In genomic region chr16:4802659-4803287, GRCh38 we compare ENCODE assay signal across 1 cellular context.
TF ChIP-seq lines count a peak whose summit lies in the region.

No MANE protein-coding gene starts in this region.

TF ChIP-seq in neural cell, 6 proteins besides CTCF, POLR2A, EP300 and RAD21:
- TF ChIP-seq, protein P1, sequence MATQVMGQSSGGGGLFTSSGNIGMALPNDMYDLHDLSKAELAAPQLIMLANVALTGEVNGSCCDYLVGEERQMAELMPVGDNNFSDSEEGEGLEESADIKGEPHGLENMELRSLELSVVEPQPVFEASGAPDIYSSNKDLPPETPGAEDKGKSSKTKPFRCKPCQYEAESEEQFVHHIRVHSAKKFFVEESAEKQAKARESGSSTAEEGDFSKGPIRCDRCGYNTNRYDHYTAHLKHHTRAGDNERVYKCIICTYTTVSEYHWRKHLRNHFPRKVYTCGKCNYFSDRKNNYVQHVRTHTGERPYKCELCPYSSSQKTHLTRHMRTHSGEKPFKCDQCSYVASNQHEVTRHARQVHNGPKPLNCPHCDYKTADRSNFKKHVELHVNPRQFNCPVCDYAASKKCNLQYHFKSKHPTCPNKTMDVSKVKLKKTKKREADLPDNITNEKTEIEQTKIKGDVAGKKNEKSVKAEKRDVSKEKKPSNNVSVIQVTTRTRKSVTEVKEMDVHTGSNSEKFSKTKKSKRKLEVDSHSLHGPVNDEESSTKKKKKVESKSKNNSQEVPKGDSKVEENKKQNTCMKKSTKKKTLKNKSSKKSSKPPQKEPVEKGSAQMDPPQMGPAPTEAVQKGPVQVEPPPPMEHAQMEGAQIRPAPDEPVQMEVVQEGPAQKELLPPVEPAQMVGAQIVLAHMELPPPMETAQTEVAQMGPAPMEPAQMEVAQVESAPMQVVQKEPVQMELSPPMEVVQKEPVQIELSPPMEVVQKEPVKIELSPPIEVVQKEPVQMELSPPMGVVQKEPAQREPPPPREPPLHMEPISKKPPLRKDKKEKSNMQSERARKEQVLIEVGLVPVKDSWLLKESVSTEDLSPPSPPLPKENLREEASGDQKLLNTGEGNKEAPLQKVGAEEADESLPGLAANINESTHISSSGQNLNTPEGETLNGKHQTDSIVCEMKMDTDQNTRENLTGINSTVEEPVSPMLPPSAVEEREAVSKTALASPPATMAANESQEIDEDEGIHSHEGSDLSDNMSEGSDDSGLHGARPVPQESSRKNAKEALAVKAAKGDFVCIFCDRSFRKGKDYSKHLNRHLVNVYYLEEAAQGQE (IDR thresholded peaks at IDR 0.05; ENCODE audit: borderline replicate concordance) = peak; percentile 43
- no peak for TF ChIP-seq MXI1 (conservative IDR thresholded peaks at IDR 0.05; ENCODE audit: poor library complexity, severe bottlenecking)
- TF ChIP-seq POLR2AphosphoS5 (IDR thresholded peaks at IDR 0.05) = peak; percentile 80
- TF ChIP-seq EZH2 (IDR thresholded peaks at IDR 0.05; ENCODE audit: borderline replicate concordance, insufficient read depth, low read length, poor library complexity, severe bottlenecking) = no peak
- TF ChIP-seq SMC3 (conservative IDR thresholded peaks at IDR 0.05; ENCODE audit: poor library complexity) = no peak
- TF ChIP-seq TAF1 (IDR thresholded peaks at IDR 0.05; ENCODE audit: low read depth) = peak; percentile 39
